Comparison of ENCODE assay signal across 28 cellular contexts in genomic region chr10:24480447-24480846, GRCh38.
"Had no signal": no experiment of that assay in that cellular context is flagged by ENCODE, and none has a peak within 500 bp of the region (broad histone marks: within the 10 kb centered on the region; RNA-seq: fewer than 3 reads in every experiment).

No MANE protein-coding gene starts in this region.

- H3K9me3 ChIP-seq: esophagus muscularis mucosa, gastrocnemius medialis, heart right ventricle had no signal

- H3K27ac ChIP-seq: brain microvascular endothelial cell, esophagus muscularis mucosa, foreskin keratinocyte, heart right ventricle had no signal

- H3K9me3 Mint-ChIP-seq: activated CD4-positive, alpha-beta memory T cell treated with anti-CD3 and anti-CD28 coated beads, Interleukin-2, amount 10 ng/mL, durations not matched to agents 7 days and 5 days; activated CD4-positive, alpha-beta T cell treated with anti-CD3 and anti-CD28 coated beads, Interleukin-2, amount 10 ng/mL, durations not matched to agents 7 days and 5 days; activated T-cell treated with anti-CD3 and anti-CD28 coated beads, Interleukin-2, amount 50 U/mL, for 24 hours had no signal

- H3K36me3 Mint-ChIP-seq: activated naive CD4-positive, alpha-beta T cell treated with anti-CD3 and anti-CD28 coated beads, Interleukin-2, amount 10 ng/mL, durations not matched to agents 7 days and 5 days; activated naive CD8-positive, alpha-beta T cell had no signal

- ATAC-seq: activated T-cell treated with anti-CD3 and anti-CD28 coated beads, Interleukin-2, amount 50 U/mL, for 72 hours; effector memory CD8-positive, alpha-beta T cell; foreskin keratinocyte; heart right ventricle had no signal

- H3K4me3 Mint-ChIP-seq: activated CD4-positive, alpha-beta memory T cell treated with anti-CD3 and anti-CD28 coated beads, Interleukin-2, amount 10 ng/mL, durations not matched to agents 7 days and 5 days; activated CD4-positive, alpha-beta T cell treated with anti-CD3 and anti-CD28 coated beads, Interleukin-2, amount 10 ng/mL, durations not matched to agents 7 days and 5 days; activated naive CD4-positive, alpha-beta T cell treated with anti-CD3 and anti-CD28 coated beads, Interleukin-2, amount 10 ng/mL, durations not matched to agents 7 days and 5 days; activated naive CD8-positive, alpha-beta T cell; activated T-cell treated with anti-CD3 and anti-CD28 coated beads, Interleukin-2, amount 50 U/mL, for 24 hours; activated T-cell treated with anti-CD3 and anti-CD28 coated beads, Interleukin-2, amount 50 U/mL, for 72 hours; effector memory CD8-positive, alpha-beta T cell had no signal

- H3K27me3 ChIP-seq: brain microvascular endothelial cell, esophagus muscularis mucosa, foreskin keratinocyte, gastrocnemius medialis, heart right ventricle had no signal

- H3K27ac Mint-ChIP-seq: activated CD4-positive, alpha-beta memory T cell treated with anti-CD3 and anti-CD28 coated beads, Interleukin-2, amount 10 ng/mL, durations not matched to agents 7 days and 5 days; activated CD4-positive, alpha-beta T cell treated with anti-CD3 and anti-CD28 coated beads, Interleukin-2, amount 10 ng/mL, durations not matched to agents 7 days and 5 days; activated naive CD4-positive, alpha-beta T cell treated with anti-CD3 and anti-CD28 coated beads, Interleukin-2, amount 10 ng/mL, durations not matched to agents 7 days and 5 days; activated naive CD8-positive, alpha-beta T cell; activated T-cell treated with anti-CD3 and anti-CD28 coated beads, Interleukin-2, amount 50 U/mL, for 24 hours; activated T-cell treated with anti-CD3 and anti-CD28 coated beads, Interleukin-2, amount 50 U/mL, for 72 hours; effector memory CD8-positive, alpha-beta T cell had no signal

- DNase-seq: activated CD4-positive, alpha-beta memory T cell treated with anti-CD3 and anti-CD28 coated beads, Interleukin-2, amount 10 ng/mL, durations not matched to agents 7 days and 5 days; activated CD4-positive, alpha-beta T cell treated with anti-CD3 and anti-CD28 coated beads for 1 hour; activated CD4-positive, alpha-beta T cell treated with anti-CD3 and anti-CD28 coated beads for 4 hours; activated CD4-positive, alpha-beta T cell treated with anti-CD3 and anti-CD28 coated beads, Interleukin-2, amount 10 ng/mL, durations not matched to agents 7 days and 5 days; activated CD4-positive, alpha-beta T cell treated with anti-CD3 and anti-CD28 coated beads, Interleukin-2, amount 50 U/mL, for 4 hours; activated CD8-positive, alpha-beta memory T cell treated with anti-CD3 and anti-CD28 coated beads, Interleukin-2, amount 50 U/mL, for 48 hours; activated gamma-delta T cell; activated naive CD4-positive, alpha-beta T cell; activated naive CD4-positive, alpha-beta T cell treated with anti-CD3 and anti-CD28 coated beads, Interleukin-2, amount 10 ng/mL, durations not matched to agents 7 days and 5 days; activated T-cell treated with anti-CD3 and anti-CD28 coated beads for 4 hours; activated T-cell treated with anti-CD3 and anti-CD28 coated beads, Interleukin-2, amount 50 U/mL, for 24 hours; activated T-cell treated with anti-CD3 and anti-CD28 coated beads, Interleukin-2, amount 50 U/mL, for 72 hours; amniotic stem cell; anterior cingulate cortex; brain microvascular endothelial cell; caudate nucleus; cortex of kidney; dermis blood vessel endothelial cell; effector CD4-positive, alpha-beta T cell; effector memory CD8-positive, alpha-beta T cell; erythroblast; foreskin keratinocyte; gastrocnemius medialis; glutamatergic neuron; heart right ventricle; T-helper 2 cell had no signal

- H3K4me3 ChIP-seq: esophagus muscularis mucosa, gastrocnemius medialis, heart right ventricle had no signal
